In the genomic region with DNA sequence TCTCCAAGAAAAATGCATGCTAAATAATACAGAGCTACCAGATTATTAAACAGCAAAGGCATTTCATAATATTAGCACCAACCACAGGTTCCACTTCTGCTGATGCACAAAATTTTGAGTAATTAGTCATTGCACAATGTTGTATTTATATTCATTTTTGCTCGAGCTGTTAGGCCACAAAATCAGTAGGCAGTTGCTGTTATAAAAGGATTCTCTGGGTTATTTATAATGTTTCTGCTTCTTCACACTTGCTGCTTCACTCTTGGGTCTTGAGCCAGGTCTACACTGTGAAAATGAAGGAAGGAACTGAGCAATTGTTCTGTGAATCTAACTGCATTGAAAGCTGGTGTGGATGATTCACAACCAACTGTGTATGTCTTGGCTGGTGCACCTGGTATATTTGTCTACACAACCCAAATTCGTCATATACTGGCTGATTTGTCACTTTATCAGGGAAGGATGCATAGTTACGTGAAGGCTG, we compare ENCODE assay signal across 11 cellular contexts. TPM values are rescaled to one million over a fixed set of nuclear protein-coding genes. Genes with fewer than 3 reads are reported as not detected.
A peak's percentile ranks its signal among the peaks of the same experiment; 100 is the strongest.
DNase-seq lines count a peak whose midpoint lies in the region; ATAC-seq, FAIRE-seq and TF ChIP-seq lines count a peak whose summit lies in the region.
"Had no signal": no experiment of that assay in that cellular context is flagged by ENCODE, and none has a peak within 500 bp of the region (broad histone marks: within the 10 kb centered on the region; RNA-seq: fewer than 3 reads in every experiment).

No MANE protein-coding gene starts in this region.

- no peak overlapping the region for H3K27ac ChIP-seq in HepG2 (ENCODE audit: extremely low read length, insufficient read depth, low read length)
- H3K27ac ChIP-seq in right lobe of liver: no peak overlapping the region
- peak overlapping the region; percentile 2 for H3K27ac ChIP-seq in foreskin keratinocyte
- H3K27ac ChIP-seq in Karpas-422 (ENCODE audit: low read length): no peak overlapping the region
- H3K27ac ChIP-seq in kidney (ENCODE audit: low read depth in 2 of 2, low read length in 2 of 2): no peak overlapping the region
- H3K27ac ChIP-seq in hepatocyte: no peak overlapping the region

- CTCF ChIA-PET in HepG2 (lab: Yijun Ruan, JAX; ENCODE audit: low intra/inter-chr PET ratio, low total read pairs): no interaction called here

- BruUV-seq in HepG2 (replicated peaks; lab: Mats Ljungman, UMichigan): no TSS peak

- H3K4me3 ChIP-seq in HepG2 (replicated peaks in 1 of 3; ENCODE audit: insufficient read depth in 1 of 3, low read depth in 2 of 3, low read length in 3 of 3) (no peak overlapping the region), right lobe of liver (no peak overlapping the region), Karpas-422 (ENCODE audit: low read length) (no peak overlapping the region), kidney (ENCODE audit: low read length in 2 of 2) (no peak overlapping the region), hepatocyte (no peak overlapping the region)

- H3K9ac ChIP-seq in HepG2 (ENCODE audit: insufficient read depth, low read depth, low read length) (no peak overlapping the region), Karpas-422 (ENCODE audit: low read length) (no peak overlapping the region), kidney (ENCODE audit: low read length in 2 of 2) (no peak overlapping the region)

- H2AFZ ChIP-seq in HepG2 (ENCODE audit: low read length) (no peak overlapping the region), Karpas-422 (ENCODE audit: low read length) (no peak overlapping the region), hepatocyte (no peak overlapping the region)

- H3K4me1 ChIP-seq in HepG2 (ENCODE audit: insufficient read depth, low read length) (peaks cover 15% of the 10 kb centered on the region), right lobe of liver (no peaks in the 10 kb centered on the region), foreskin keratinocyte (peaks cover 12% of the 10 kb centered on the region), Karpas-422 (ENCODE audit: low read length) (no peaks in the 10 kb centered on the region), kidney (ENCODE audit: control insufficient read depth in 1 of 2, insufficient read depth in 1 of 2, low read depth in 1 of 2, low read length in 2 of 2) (peaks cover 0 to 7% of the 10 kb centered on the region in 2 donors), hepatocyte (ENCODE audit: insufficient read depth) (no peaks in the 10 kb centered on the region)

- H3K4me2 ChIP-seq in HepG2 (ENCODE audit: low read depth, low read length) (no peak overlapping the region), Karpas-422 (ENCODE audit: low read depth, low read length, poor library complexity, severe bottlenecking) (no peak overlapping the region), hepatocyte (no peak overlapping the region)

- TF ChIP-seq RAD21 in HepG2 (CRISPR knock-in tag; IDR thresholded peaks at IDR 0.05): no peak

- 73% methylated on average over 3 of the region's 3 CpGs for WGBS in HepG2 (ENCODE audit: low lambda C conversion rate)
- 31% methylated on average over 3 of the region's 3 CpGs for WGBS in right lobe of liver (ENCODE audit: insufficient coverage, low coverage, low lambda C conversion rate, missing lambda C conversion rate)
- 81% methylated on average over 3 of the region's 3 CpGs for WGBS in hepatocyte (ENCODE audit: low lambda C conversion rate, missing lambda C conversion rate)

- DNase-seq in HepG2 (ENCODE audit: low spot score) (no peak), right lobe of liver (no peak), foreskin keratinocyte (peak; percentile 88 to 94), Karpas-422 (no peak), NCI-H524 (lab: John Stamatoyannopoulos, UW) (no peak), kidney (no peak), hepatocyte (ENCODE audit: low spot score) (no peak)
- DNase-seq: CD4-positive, CD25-positive, alpha-beta regulatory T cell; NCI-H1930 had no signal

- FAIRE-seq in HepG2 (lab: Jason Lieb, UNC) (no peak), kidney (lab: Jason Lieb, UNC) (no peak)
- FAIRE-seq: H1 had no signal

- H3K79me2 ChIP-seq in HepG2 (ENCODE audit: insufficient read depth, low read length) (no peaks in the 10 kb centered on the region), Karpas-422 (ENCODE audit: low read length) (no peaks in the 10 kb centered on the region), hepatocyte (no peaks in the 10 kb centered on the region)

- intact Hi-C loops in HepG2 (cut with micrococcal nuclease; ENCODE audit: unreplicated experiment) (loop anchor here (10.0 kb wide), 1 partner anchor 195 kb away; no protein-coding TSS in a partner anchor), right lobe of liver (cut with DNase I) (no loop called here), kidney (cut with DNase I) (no loop called here)

- in situ Hi-C loops in HepG2 (cut with HindIII; ENCODE audit: extremely low pct_ligation_motif_present, low pct_unique_long_range_greater_than_20kb): no loop called here

- no peaks in the 10 kb centered on the region for H3K27me3 ChIP-seq in HepG2 (ENCODE audit: control insufficient read depth in 1 of 2, insufficient read depth in 2 of 2, low read length in 2 of 2)
- H3K27me3 ChIP-seq in right lobe of liver: no peaks in the 10 kb centered on the region
- H3K27me3 ChIP-seq in foreskin keratinocyte: no peaks in the 10 kb centered on the region
- peaks cover 2% of the 10 kb centered on the region; the same call in 1 of the 2 replicates for H3K27me3 ChIP-seq in Karpas-422 (ENCODE audit: low read length)
- H3K27me3 ChIP-seq in hepatocyte: no peaks in the 10 kb centered on the region

- H4K20me1 ChIP-seq in HepG2 (ENCODE audit: insufficient read depth, low read length) (no peaks in the 10 kb centered on the region), Karpas-422 (ENCODE audit: insufficient read depth, low read depth, low read length) (no peaks in the 10 kb centered on the region), hepatocyte (ENCODE audit: insufficient read depth, poor library complexity, severe bottlenecking) (no peaks in the 10 kb centered on the region)

- TF ChIP-seq EP300 in HepG2 (IDR thresholded peaks at IDR 0.05; ENCODE audit: low read depth in 2 of 2, low read length in 2 of 2) (no peak), HepG2 (CRISPR knock-in tag; IDR thresholded peaks at IDR 0.05; ENCODE audit: borderline replicate concordance) (no peak)

- H3K9me2 ChIP-seq in Karpas-422 (replicated peaks; ENCODE audit: insufficient read depth, low read length) (no peaks in the 10 kb centered on the region), hepatocyte (replicated peaks; ENCODE audit: insufficient read depth) (no peaks in the 10 kb centered on the region)

- no peaks in the 10 kb centered on the region for H3K9me3 ChIP-seq in HepG2 (ENCODE audit: low read length)
- H3K9me3 ChIP-seq in right lobe of liver: no peaks in the 10 kb centered on the region
- no peaks in the 10 kb centered on the region for H3K9me3 ChIP-seq in Karpas-422 (ENCODE audit: low read length)
- H3K9me3 ChIP-seq in kidney (ENCODE audit: control insufficient read depth in 1 of 2, low read length in 2 of 2): no peaks in the 10 kb centered on the region
- no peaks in the 10 kb centered on the region for H3K9me3 ChIP-seq in hepatocyte (ENCODE audit: low read depth)

- POLR2A ChIA-PET in HepG2 (lab: Yijun Ruan, JAX): interaction anchor here (1.0 kb wide), 1 partner anchor 80 kb away, joined by 3 read pairs; a partner anchor contains a TSS

- no peak for TF ChIP-seq CTCF in HepG2 (CRISPR knock-in tag; IDR thresholded peaks at IDR 0.05)
- TF ChIP-seq CTCF in right lobe of liver (IDR thresholded peaks at IDR 0.05): no peak
- TF ChIP-seq CTCF in foreskin keratinocyte (conservative IDR thresholded peaks at IDR 0.05): no peak
- no peak for TF ChIP-seq CTCF in kidney (IDR thresholded peaks at IDR 0.05; ENCODE audit: borderline replicate concordance, extremely low read depth, insufficient read depth)
- no peak for TF ChIP-seq CTCF in hepatocyte (IDR thresholded peaks at IDR 0.05; ENCODE audit: poor library complexity)

- ATAC-seq in HepG2 (no peak), right lobe of liver (no peak), SK-N-SH treated with all-trans-retinoic acid at 6 μM for 48 hours (peak; percentile 72), foreskin keratinocyte (peak; percentile 94)

- H3K36me3 ChIP-seq in HepG2 (replicated peaks in 1 of 2; ENCODE audit: control insufficient read depth in 1 of 2, insufficient read depth in 2 of 2, low read length in 2 of 2) (no peaks in the 10 kb centered on the region), right lobe of liver (no peaks in the 10 kb centered on the region), Karpas-422 (ENCODE audit: insufficient read depth, low read length) (no peaks in the 10 kb centered on the region), kidney (ENCODE audit: control insufficient read depth in 1 of 2, insufficient read depth in 2 of 2, low read length in 2 of 2) (no peaks in the 10 kb centered on the region), hepatocyte (replicated peaks; ENCODE audit: insufficient read depth, low read depth) (no peaks in the 10 kb centered on the region)

- TF ChIP-seq POLR2A in HepG2 (IDR thresholded peaks at IDR 0.05; ENCODE audit: insufficient read depth in 1 of 2, low read depth in 2 of 2, low read length in 2 of 2): no peak
- TF ChIP-seq POLR2A in right lobe of liver (IDR thresholded peaks at IDR 0.05): no peak

RNA-seq across cellular contexts. Expression of a gene that starts 38.3 kb away (rescaled TPM):
- total RNA-seq in HepG2 (2016; rRNA removed; fragmentation: Illumina TruSeq; extraction: Trizol) (218 and 227 TPM in 2 replicates), right lobe of liver (10 to 100 TPM; 28.9 to 63.4 (median 36.0) TPM), foreskin keratinocyte (90.5 and 111 TPM in 2 replicates), kidney (107 TPM), hepatocyte (148 and 206 TPM in 2 replicates)
- 206 and 269 TPM in 2 replicates for total RNA-seq in HepG2 (2016; cell fraction: cytosol; rRNA removed; fragmentation: Illumina TruSeq; extraction: Trizol; ENCODE audit: low read depth)
- total RNA-seq in HepG2 (2016; cell fraction: insoluble cytoplasmic fraction; rRNA removed; fragmentation: Illumina TruSeq; extraction: Trizol): 231 and 234 TPM in 2 replicates
- 210 and 239 TPM in 2 replicates for total RNA-seq in HepG2 (2016; cell fraction: membrane; rRNA removed; fragmentation: Illumina TruSeq; extraction: Trizol)
- 93.8 and 105 TPM in 2 replicates for total RNA-seq in HepG2 (2016; cell fraction: nucleus; rRNA removed; fragmentation: Illumina TruSeq; extraction: Trizol)
- polyA plus RNA-seq in HepG2 (2011; rRNA removed) (54.9 and 69.7 TPM in 2 replicates), foreskin keratinocyte (169 and 190 TPM in 2 replicates), kidney (ENCODE audit: insufficient read depth, low read depth, low replicate concordance) (312 TPM), hepatocyte (311 and 315 TPM in 2 replicates)
- 29.2 and 44.3 TPM in 2 replicates for polyA plus RNA-seq in HepG2 (2011; cell fraction: cytosol; rRNA removed)
- polyA plus RNA-seq in HepG2 (2011; cell fraction: nucleus; rRNA removed): 19.7 and 29.3 TPM in 2 replicates
- polyA plus RNA-seq in HepG2 (2012): 135 and 250 TPM in 2 replicates
- 238 and 374 TPM in 2 replicates for polyA plus RNA-seq in HepG2 (2016; cell fraction: cytosol; fragmentation: Illumina TruSeq; extraction: Trizol; ENCODE audit: low read depth)
- polyA plus RNA-seq in HepG2 (2016; cell fraction: insoluble cytoplasmic fraction; fragmentation: Illumina TruSeq; extraction: Trizol; ENCODE audit: low read depth): 240 and 279 TPM in 2 replicates
- polyA plus RNA-seq in HepG2 (2016; cell fraction: membrane; fragmentation: Illumina TruSeq; extraction: Trizol; ENCODE audit: low read depth): 207 and 271 TPM in 2 replicates
- 189 and 213 TPM in 2 replicates for polyA plus RNA-seq in HepG2 (2016; cell fraction: nucleus; fragmentation: Illumina TruSeq; extraction: Trizol; ENCODE audit: insufficient read depth, low read depth)
- polyA minus RNA-seq in HepG2 (2011; rRNA and poly(A)+ RNA removed; ENCODE audit: low replicate concordance): 1.6 and 6.6 TPM in 2 replicates
- polyA minus RNA-seq in HepG2 (2011; cell fraction: cytosol; rRNA and poly(A)+ RNA removed): 17.9 and 19.8 TPM in 2 replicates
- polyA minus RNA-seq in HepG2 (2011; cell fraction: nucleus; rRNA and poly(A)+ RNA removed): 35.8 and 39.4 TPM in 2 replicates
- total RNA-seq in Karpas-422 (2014; rRNA removed; shearing (Covaris generic); ENCODE audit: low replicate concordance): 54.9 and 112 TPM in 2 replicates

Comparison
In these comparisons a context has a peak if more than half of its experiments do, and no peak if none do; other contexts are left out.
1. ATAC-seq: peak in SK-N-SH treated with all-trans-retinoic acid at 6 μM for 48 hours (single experiment) and foreskin keratinocyte (single experiment); none in HepG2 (single experiment) and right lobe of liver (0 of 4).
2. DNase-seq: peak in foreskin keratinocyte (2 of 2); none in HepG2 (single experiment), right lobe of liver (0 of 3), Karpas-422 (single experiment), NCI-H524 (0 of 2), kidney (single experiment) and hepatocyte (single experiment).